Comparison of ENCODE assay signal across 8 cellular contexts in the genomic region with DNA sequence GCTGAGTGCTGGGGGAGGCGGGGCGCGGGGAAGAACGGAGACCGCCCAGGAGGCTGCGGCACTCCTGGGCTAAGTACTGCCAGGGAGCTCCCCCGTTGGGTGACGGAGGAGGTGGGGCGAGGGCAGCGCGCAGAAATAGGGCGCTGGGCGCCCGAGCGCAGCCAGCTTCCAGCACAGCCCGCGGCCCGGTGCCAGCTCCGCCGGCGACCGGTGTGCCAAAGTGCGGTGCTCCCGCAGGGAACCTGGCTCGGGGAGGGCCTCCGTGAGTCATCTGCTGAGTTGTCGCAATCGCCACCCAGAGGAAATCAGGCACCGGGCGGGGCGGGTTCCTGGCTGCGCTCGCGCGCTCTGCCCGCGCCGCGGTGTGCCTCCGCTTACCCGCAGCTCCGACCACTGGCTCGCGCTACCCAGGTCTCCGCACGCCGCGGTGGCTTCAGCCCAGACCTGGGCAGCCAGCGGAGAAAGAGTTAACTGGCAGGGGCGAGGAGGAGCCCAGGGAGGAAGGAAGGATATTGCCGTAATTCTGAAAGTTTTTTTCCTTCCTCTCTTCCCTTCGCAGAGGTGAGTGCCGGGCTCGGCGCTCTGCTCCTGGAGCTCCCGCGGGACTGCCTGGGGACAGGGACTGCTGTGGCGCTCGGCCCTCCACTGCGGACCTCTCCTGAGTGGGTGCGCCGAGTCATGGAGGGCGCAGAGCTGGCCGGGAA.
DNase-seq lines count a peak whose midpoint lies in the region; ATAC-seq and FAIRE-seq lines count a peak whose summit lies in the region.

A gene (plus strand): TSS at position 164 of the 704 bp plus-strand sequence. CDS start 515 bp downstream, at position 679.

- H3K9me3 ChIP-seq in BLaER1 = no peaks in the 10 kb centered on the region
- no peaks in the 10 kb centered on the region for H3K9me3 ChIP-seq in neuron (ENCODE audit: low read length)
- H3K9me3 ChIP-seq in subcutaneous abdominal adipose tissue (ENCODE audit: control insufficient read depth in 5 of 5, low read length in 5 of 5) = no peaks in the 10 kb centered on the region

- H3K36me3 ChIP-seq in BLaER1 (no peaks in the 10 kb centered on the region), neuron (ENCODE audit: insufficient read depth, low read length) (no peaks in the 10 kb centered on the region), subcutaneous abdominal adipose tissue (ENCODE audit: control insufficient read depth in 5 of 5, insufficient read depth in 5 of 5, low read length in 5 of 5) (no peaks in the 10 kb centered on the region)

- H3K4me2 ChIP-seq in BLaER1 = peak within 1 kb of the TSS; percentile 99

- H3K4me1 ChIP-seq in BLaER1 (peaks cover 13% of the 10 kb centered on the region; the same call in 1 of the 2 replicates), neuron (ENCODE audit: insufficient read depth, low read length) (peaks cover 16% of the 10 kb centered on the region), subcutaneous abdominal adipose tissue (ENCODE audit: control insufficient read depth in 5 of 5, insufficient read depth in 5 of 5, low read length in 5 of 5) (peaks cover 0 to 23% (median 18%) of the 10 kb centered on the region in 5 donors)

- no peaks in the 10 kb centered on the region for H4K20me1 ChIP-seq in BLaER1

- H3K9ac ChIP-seq in BLaER1 (peak within 1 kb of the TSS; percentile 64; the same call in 1 of the 2 replicates), subcutaneous abdominal adipose tissue (ENCODE audit: low read length in 5 of 5) (peak within 1 kb of the TSS; percentile 59 to 77 (median 74))

- peak; percentile 57 for ATAC-seq in HG03378 (IDR thresholded peaks at IDR 0.05; ENCODE audit: unreplicated experiment)

- peak within 1 kb of the TSS; percentile 17 for H2AFZ ChIP-seq in neuron (ENCODE audit: low read depth, low read length)

- DNase-seq in GM19239 (ENCODE audit: insufficient read length, low spot score) (peak; percentile 44), RPMI8226 (peak; percentile 80), fibroblast of peridontal ligament (ENCODE audit: extremely low read depth) (peak; percentile 45)
- DNase-seq in activated effector memory CD4-positive, alpha-beta T cell treated with anti-CD3 and anti-CD28 coated beads, Interleukin-2, amount 50 U/mL, for 16 hours = peak; percentile 88

- H3K4me3 ChIP-seq in BLaER1 (peak within 1 kb of the TSS; percentile 78), neuron (ENCODE audit: low read length) (peak within 1 kb of the TSS; percentile 35), subcutaneous abdominal adipose tissue (ENCODE audit: low read depth in 1 of 5, low read length in 5 of 5) (peak within 1 kb of the TSS; percentile 79 to 97 (median 80))

- no peak for FAIRE-seq in GM19239 (lab: Jason Lieb, UNC)

- H3K27me3 ChIP-seq in BLaER1 (peaks cover 32% of the 10 kb centered on the region), neuron (ENCODE audit: insufficient read depth, low read length) (peaks cover 57% of the 10 kb centered on the region), subcutaneous abdominal adipose tissue (ENCODE audit: control insufficient read depth in 5 of 5, insufficient read depth in 4 of 5, low read length in 5 of 5) (peaks cover 0 to 5% (median 0%) of the 10 kb centered on the region in 5 donors)

- H3K27ac ChIP-seq in BLaER1 (no peak within 1 kb of the TSS), subcutaneous abdominal adipose tissue (ENCODE audit: low read depth, low read length) (peak within 1 kb of the TSS; percentile 37)
